ENCODE assay signal across 15 cellular contexts in genomic region chr1:23473037-23473800, GRCh38. TPM values are rescaled to one million over a fixed set of nuclear protein-coding genes. Genes with fewer than 3 reads are reported as not detected.
DNase-seq lines count a peak whose midpoint lies in the region; ATAC-seq and TF ChIP-seq lines count a peak whose summit lies in the region.
"Had no signal": no experiment of that assay in that cellular context is flagged by ENCODE, and none has a peak within 500 bp of the region (broad histone marks: within the 10 kb centered on the region; RNA-seq: fewer than 3 reads in every experiment).

No MANE protein-coding gene starts in this region.

- H3K9me3 ChIP-seq in mucosa of descending colon: no peaks in the 10 kb centered on the region
- H3K9me3 ChIP-seq: upper lobe of right lung had no signal

- peak; percentile 36 for ATAC-seq in stimulated activated naive CD8-positive, alpha-beta T cell treated with anti-CD3 and anti-CD28 coated beads, Interleukin-15, Interleukin-2, amounts not matched to agents 100 U/mL and 50 U/mL, for 24 hours
- ATAC-seq in stimulated activated naive CD8-positive, alpha-beta T cell treated with anti-CD3 and anti-CD28 coated beads, Interleukin-15, amount 100 ng/mL, for 72 hours: no peak
- ATAC-seq in mucosa of descending colon: peak; percentile 15
- no peak for ATAC-seq in HG02763 (IDR thresholded peaks at IDR 0.05; ENCODE audit: unreplicated experiment)
- ATAC-seq: activated naive CD8-positive, alpha-beta T cell treated with anti-CD3 and anti-CD28 coated beads, Interleukin-2, amount 50 U/mL, for 24 hours; Right ventricle myocardium inferior; upper lobe of right lung had no signal

- no peaks in the 10 kb centered on the region for H3K9me3 Mint-ChIP-seq in stimulated activated naive CD8-positive, alpha-beta T cell treated with anti-CD3 and anti-CD28 coated beads, Interleukin-15, amount 100 ng/mL, for 72 hours
- no peaks in the 10 kb centered on the region for H3K9me3 Mint-ChIP-seq in glutamatergic neuron (ENCODE audit: unreplicated experiment)
- H3K9me3 Mint-ChIP-seq: activated naive CD8-positive, alpha-beta T cell treated with anti-CD3 and anti-CD28 coated beads, Interleukin-2, amount 50 U/mL, for 24 hours had no signal

- no peaks in the 10 kb centered on the region for H3K36me3 Mint-ChIP-seq in glutamatergic neuron (ENCODE audit: unreplicated experiment)

- no peak overlapping the region for H3K4me3 Mint-ChIP-seq in stimulated activated naive CD8-positive, alpha-beta T cell treated with anti-CD3 and anti-CD28 coated beads, Interleukin-15, amount 100 ng/mL, for 72 hours
- H3K4me3 Mint-ChIP-seq in glutamatergic neuron (ENCODE audit: unreplicated experiment): no peak overlapping the region
- H3K4me3 Mint-ChIP-seq: activated naive CD8-positive, alpha-beta T cell treated with anti-CD3 and anti-CD28 coated beads, Interleukin-2, amount 50 U/mL, for 24 hours had no signal

- no peaks in the 10 kb centered on the region for H3K27me3 Mint-ChIP-seq in stimulated activated naive CD8-positive, alpha-beta T cell treated with anti-CD3 and anti-CD28 coated beads, Interleukin-15, amount 100 ng/mL, for 72 hours
- H3K27me3 Mint-ChIP-seq in glutamatergic neuron (ENCODE audit: unreplicated experiment): peaks cover 4% of the 10 kb centered on the region

- no peak overlapping the region for H3K4me3 ChIP-seq in epithelial cell of esophagus (ENCODE audit: low read length)
- no peak overlapping the region for H3K4me3 ChIP-seq in mucosa of descending colon
- H3K4me3 ChIP-seq: upper lobe of right lung had no signal

- TF ChIP-seq CTCF in epithelial cell of esophagus (IDR thresholded peaks at IDR 0.05; ENCODE audit: insufficient read depth, low read depth, low read length, missing control alignments) (no peak), mucosa of descending colon (IDR thresholded peaks at IDR 0.05) (no peak), glutamatergic neuron (IDR thresholded peaks at IDR 0.05; ENCODE audit: partially characterized antibody, unreplicated experiment) (no peak)

- H3K4me1 ChIP-seq in mucosa of descending colon (ENCODE audit: low read depth): no peaks in the 10 kb centered on the region

- intact Hi-C loops in mucosa of descending colon (cut with DNase I, micrococcal nuclease): no loop called here

- no peak overlapping the region for H3K27ac Mint-ChIP-seq in stimulated activated naive CD8-positive, alpha-beta T cell treated with anti-CD3 and anti-CD28 coated beads, Interleukin-15, amount 100 ng/mL, for 72 hours
- H3K27ac Mint-ChIP-seq in glutamatergic neuron (ENCODE audit: unreplicated experiment): no peak overlapping the region
- H3K27ac Mint-ChIP-seq: activated naive CD8-positive, alpha-beta T cell treated with anti-CD3 and anti-CD28 coated beads, Interleukin-2, amount 50 U/mL, for 24 hours had no signal

- no peak for DNase-seq in stimulated activated naive CD8-positive, alpha-beta T cell treated with anti-CD3 and anti-CD28 coated beads, Interleukin-15, Interleukin-2, amounts not matched to agents 100 U/mL and 50 U/mL, for 24 hours
- no peak for DNase-seq in stimulated activated naive CD8-positive, alpha-beta T cell treated with anti-CD3 and anti-CD28 coated beads, Interleukin-15, amount 100 ng/mL, for 72 hours
- DNase-seq in epithelial cell of esophagus (ENCODE audit: low read depth): peak; percentile 78
- DNase-seq in mucosa of descending colon: no peak
- DNase-seq in glutamatergic neuron: no peak
- no peak for DNase-seq in NCI-H2107 (lab: John Stamatoyannopoulos, UW)
- DNase-seq in stimulated activated CD4-positive, alpha-beta T cell treated with anti-CD3 and anti-CD28 coated beads, Interleukin-2, amount 100 ng/mL, for 48 hours: no peak
- DNase-seq: activated CD8-positive, alpha-beta memory T cell treated with anti-CD3 and anti-CD28 coated beads, Interleukin-2, amount 50 U/mL, for 48 hours; activated naive CD8-positive, alpha-beta T cell treated with anti-CD3 and anti-CD28 coated beads, Interleukin-2, amount 50 U/mL, for 24 hours; DMS53; effector memory CD4-positive, alpha-beta T cell; NCI-H69; upper lobe of right lung had no signal

- H3K36me3 ChIP-seq in mucosa of descending colon (ENCODE audit: low read depth): no peaks in the 10 kb centered on the region
- H3K36me3 ChIP-seq: upper lobe of right lung had no signal

- H3K4me1 Mint-ChIP-seq in stimulated activated naive CD8-positive, alpha-beta T cell treated with anti-CD3 and anti-CD28 coated beads, Interleukin-15, amount 100 ng/mL, for 72 hours: no peaks in the 10 kb centered on the region
- H3K4me1 Mint-ChIP-seq in glutamatergic neuron (ENCODE audit: low read depth, unreplicated experiment): peaks cover 2% of the 10 kb centered on the region
- H3K4me1 Mint-ChIP-seq: activated naive CD8-positive, alpha-beta T cell treated with anti-CD3 and anti-CD28 coated beads, Interleukin-2, amount 50 U/mL, for 24 hours had no signal

RNA-seq across cellular contexts. Expression of gene ASAP3, which starts 10.8 kb away (rescaled TPM):
- total RNA-seq in mucosa of descending colon (10 to 100 TPM; 31.2 to 38.8 (median 37.8) TPM), glutamatergic neuron (ENCODE audit: unreplicated experiment) (53.5 TPM)

RNA-seq across cellular contexts. Expression of gene TCEA3, which starts 48.7 kb away (rescaled TPM):
- total RNA-seq in mucosa of descending colon: 100 to 1,000 TPM in 2 of 3 donors, 10 to 100 TPM in 1; 95.7 to 200 (median 125) TPM
- total RNA-seq in glutamatergic neuron (ENCODE audit: unreplicated experiment): 0.83 TPM

RNA-seq across cellular contexts. Expression of gene E2F2, which starts 57.8 kb away (rescaled TPM):
- total RNA-seq in mucosa of descending colon (10 to 100 TPM in 2 of 3 donors, 1 to 10 TPM in 1; 8.6 to 18.0 (median 14.5) TPM), glutamatergic neuron (ENCODE audit: unreplicated experiment) (5.4 TPM)

Comparison
In these comparisons a context has a peak if more than half of its experiments do, and no peak if none do; other contexts are left out.
1. ATAC-seq: peak in stimulated activated naive CD8-positive, alpha-beta T cell treated with anti-CD3 and anti-CD28 coated beads, Interleukin-15, Interleukin-2, amounts not matched to agents 100 U/mL and 50 U/mL, for 24 hours (single experiment) and mucosa of descending colon (single experiment); none in stimulated activated naive CD8-positive, alpha-beta T cell treated with anti-CD3 and anti-CD28 coated beads, Interleukin-15, amount 100 ng/mL, for 72 hours (single experiment) and HG02763 (single experiment).
2. RNA of gene TCEA3, which starts 48.7 kb away (total RNA-seq): 95.7 to 200 TPM in mucosa of descending colon; 0.83 TPM in glutamatergic neuron (single experiment); every median in the first group is over 10 times any median in the second.